Comparison of ENCODE assay signal across 1 cellular context in genomic region chr12:104721065-104721458, GRCh38.
TF ChIP-seq lines count a peak whose summit lies in the region.

No MANE protein-coding gene starts in this region.

TF ChIP-seq in H1, 55 proteins besides CTCF, POLR2A, EP300 and RAD21:
- TF ChIP-seq CBX5 (IDR thresholded peaks at IDR 0.05; ENCODE audit: low read depth, low read length), result no peak
- TF ChIP-seq SUZ12 (IDR thresholded peaks at IDR 0.05; ENCODE audit: low read length), result no peak
- no peak for TF ChIP-seq CEBPB (IDR thresholded peaks at IDR 0.05; ENCODE audit: low read depth, low read length)
- no peak for TF ChIP-seq ZNF274 (IDR thresholded peaks at IDR 0.05; ENCODE audit: borderline replicate concordance, extremely low read depth, low read length)
- TF ChIP-seq USF2 (IDR thresholded peaks at IDR 0.05; ENCODE audit: low read length), result no peak
- TF ChIP-seq BACH1 (IDR thresholded peaks at IDR 0.05; ENCODE audit: low read length), result no peak
- TF ChIP-seq RFX5 (IDR thresholded peaks at IDR 0.05; ENCODE audit: borderline replicate concordance, low read depth, low read length), result no peak
